Comparison of ENCODE assay signal across 8 cellular contexts in the genomic region with DNA sequence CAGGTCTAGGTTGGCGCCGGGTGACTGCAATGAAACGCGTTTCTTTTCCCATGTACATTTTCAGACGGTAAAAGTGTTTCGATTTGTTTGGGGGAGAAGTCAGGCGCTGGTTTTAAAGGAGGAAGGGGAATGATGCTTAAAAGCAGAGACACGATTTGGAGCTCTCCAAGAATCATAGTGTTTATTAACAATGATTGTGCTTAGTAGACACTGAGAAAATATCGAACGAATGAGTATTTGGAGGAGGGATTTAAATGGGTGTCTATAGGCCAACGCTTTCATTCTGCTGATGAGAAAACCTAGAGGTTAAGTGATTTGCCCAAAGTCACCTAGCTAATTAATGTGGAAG. TPM values are rescaled to one million over a fixed set of nuclear protein-coding genes. Genes with fewer than 3 reads are reported as not detected.
DNase-seq lines count a peak whose midpoint lies in the region; ATAC-seq and TF ChIP-seq lines count a peak whose summit lies in the region.

No MANE protein-coding gene starts in this region.

- H3K9me3 Mint-ChIP-seq in HFFc6 = peaks cover 11% of the 10 kb centered on the region; the same call in 1 of the 2 replicates
- H3K9me3 Mint-ChIP-seq in activated naive CD8-positive, alpha-beta T cell treated with anti-CD3 and anti-CD28 coated beads, Interleukin-2, amount 10 ng/mL, durations not matched to agents 7 days and 5 days = peaks cover 6% of the 10 kb centered on the region
- H3K9me3 Mint-ChIP-seq in stimulated activated memory B cell treated with anti-CD40 and anti-IgM and Interleukin-4, amounts not matched to agents 10 μg/mL and 1 μg/mL and 100 μg/mL, for 72 hours = peaks cover 7% of the 10 kb centered on the region

- peak overlapping the region; percentile 52 for H3K9ac ChIP-seq in iPS-18a (ENCODE audit: low read length)

- POLR2A ChIA-PET in activated naive CD8-positive, alpha-beta T cell treated with anti-CD3 and anti-CD28 coated beads, Interleukin-2, amount 10 ng/mL, durations not matched to agents 7 days and 5 days (lab: Charles Lee) = interaction anchor here (1.3 to 2.2 kb wide), 3 partner anchors 8 to 41 kb away, joined by 3 to 11 read pairs (median 7); a partner anchor contains a TSS

- H3K9me3 ChIP-seq in iPS-18a (ENCODE audit: control insufficient read depth, low read depth, low read length) = no peaks in the 10 kb centered on the region

- peak overlapping the region; percentile 77 for H3K4me3 Mint-ChIP-seq in HFFc6
- H3K4me3 Mint-ChIP-seq in activated naive CD8-positive, alpha-beta T cell treated with anti-CD3 and anti-CD28 coated beads, Interleukin-2, amount 10 ng/mL, durations not matched to agents 7 days and 5 days = peak overlapping the region; percentile 75
- peak overlapping the region; percentile 77 for H3K4me3 Mint-ChIP-seq in stimulated activated memory B cell treated with anti-CD40 and anti-IgM and Interleukin-4, amounts not matched to agents 10 μg/mL and 1 μg/mL and 100 μg/mL, for 72 hours

- no peak for TF ChIP-seq CTCF in HFFc6 (IDR thresholded peaks at IDR 0.05)

- DNase-seq in HFFc6 = no peak
- DNase-seq in activated naive CD8-positive, alpha-beta T cell treated with anti-CD3 and anti-CD28 coated beads, Interleukin-2, amount 10 ng/mL, durations not matched to agents 7 days and 5 days = no peak
- no peak for DNase-seq in D341Med (ENCODE audit: low spot score)
- DNase-seq in occipital lobe (lab: John Stamatoyannopoulos, UW) = no peak

- peaks cover 22% of the 10 kb centered on the region for H3K4me1 Mint-ChIP-seq in HFFc6 (ENCODE audit: low read depth)
- H3K4me1 Mint-ChIP-seq in activated naive CD8-positive, alpha-beta T cell treated with anti-CD3 and anti-CD28 coated beads, Interleukin-2, amount 10 ng/mL, durations not matched to agents 7 days and 5 days = peaks cover 26% of the 10 kb centered on the region
- peaks cover 28% of the 10 kb centered on the region for H3K4me1 Mint-ChIP-seq in stimulated activated memory B cell treated with anti-CD40 and anti-IgM and Interleukin-4, amounts not matched to agents 10 μg/mL and 1 μg/mL and 100 μg/mL, for 72 hours

- peak overlapping the region; percentile 67 for H3K4me3 ChIP-seq in iPS-18a (ENCODE audit: low read length)

- H3K36me3 Mint-ChIP-seq in HFFc6 (ENCODE audit: low read depth) = no peaks in the 10 kb centered on the region; the same call in 1 of the 2 replicates
- peaks cover 7% of the 10 kb centered on the region for H3K36me3 Mint-ChIP-seq in activated naive CD8-positive, alpha-beta T cell treated with anti-CD3 and anti-CD28 coated beads, Interleukin-2, amount 10 ng/mL, durations not matched to agents 7 days and 5 days
- H3K36me3 Mint-ChIP-seq in stimulated activated memory B cell treated with anti-CD40 and anti-IgM and Interleukin-4, amounts not matched to agents 10 μg/mL and 1 μg/mL and 100 μg/mL, for 72 hours = peaks cover 7% of the 10 kb centered on the region

- no peaks in the 10 kb centered on the region for H3K36me3 ChIP-seq in iPS-18a (ENCODE audit: control insufficient read depth, low read depth, low read length)

- H3K4me1 ChIP-seq in iPS-18a (ENCODE audit: control insufficient read depth, low read depth, low read length) = peaks cover 17% of the 10 kb centered on the region

- peaks cover 2% of the 10 kb centered on the region for H3K27me3 Mint-ChIP-seq in HFFc6 (ENCODE audit: insufficient read depth)
- H3K27me3 Mint-ChIP-seq in activated naive CD8-positive, alpha-beta T cell treated with anti-CD3 and anti-CD28 coated beads, Interleukin-2, amount 10 ng/mL, durations not matched to agents 7 days and 5 days = peaks cover 18% of the 10 kb centered on the region
- no peaks in the 10 kb centered on the region for H3K27me3 Mint-ChIP-seq in stimulated activated memory B cell treated with anti-CD40 and anti-IgM and Interleukin-4, amounts not matched to agents 10 μg/mL and 1 μg/mL and 100 μg/mL, for 72 hours

- ATAC-seq in activated naive CD8-positive, alpha-beta T cell treated with anti-CD3 and anti-CD28 coated beads, Interleukin-2, amount 10 ng/mL, durations not matched to agents 7 days and 5 days (ENCODE audit: low read depth) = no peak
- no peak for ATAC-seq in stimulated activated memory B cell treated with anti-CD40 and anti-IgM and Interleukin-4, amounts not matched to agents 10 μg/mL and 1 μg/mL and 100 μg/mL, for 72 hours
- ATAC-seq in HG03432 (IDR thresholded peaks at IDR 0.05; ENCODE audit: unreplicated experiment) = no peak
- no peak for ATAC-seq in HG03354 (IDR thresholded peaks at IDR 0.05; ENCODE audit: poor library complexity, severe bottlenecking, unreplicated experiment)

- H3K27ac Mint-ChIP-seq in HFFc6 = peak overlapping the region; percentile 74
- H3K27ac Mint-ChIP-seq in activated naive CD8-positive, alpha-beta T cell treated with anti-CD3 and anti-CD28 coated beads, Interleukin-2, amount 10 ng/mL, durations not matched to agents 7 days and 5 days = no peak overlapping the region
- peak overlapping the region; percentile 72 for H3K27ac Mint-ChIP-seq in stimulated activated memory B cell treated with anti-CD40 and anti-IgM and Interleukin-4, amounts not matched to agents 10 μg/mL and 1 μg/mL and 100 μg/mL, for 72 hours

- H3K27ac ChIP-seq in iPS-18a (ENCODE audit: low read length) = no peak overlapping the region

- H3K27me3 ChIP-seq in iPS-18a (ENCODE audit: control insufficient read depth, insufficient read depth, low read length) = peaks cover 51% of the 10 kb centered on the region

RNA-seq across cellular contexts. Expression of a gene that starts 36.9 kb away (rescaled TPM):
- 100 to 1,000 TPM in 2 of 6 experiments, 10 to 100 TPM in 4; 90.0 to 104 (median 98.3) TPM for total RNA-seq in HFFc6 (2021; fragmentation: NEBNext Ultra II Directional; extraction: Animal tissue kit (Norgen Biotek cat#: 25700))
- 100 to 1,000 TPM; 213 to 236 TPM for total RNA-seq in activated naive CD8-positive, alpha-beta T cell treated with anti-CD3 and anti-CD28 coated beads, Interleukin-2, amount 10 ng/mL, durations not matched to agents 7 days and 5 days
- total RNA-seq in occipital lobe = 56.0 TPM
